In genomic region chr2:73776869-73777519, GRCh38 we compare ENCODE assay signal across 15 cellular contexts. TPM values are rescaled to one million over a fixed set of nuclear protein-coding genes. Genes with fewer than 3 reads are reported as not detected.
A peak's percentile ranks its signal among the peaks of the same experiment; 100 is the strongest.
DNase-seq lines count a peak whose midpoint lies in the region; TF ChIP-seq lines count a peak whose summit lies in the region.
"Had no signal": no experiment of that assay in that cellular context is flagged by ENCODE, and none has a peak within 500 bp of the region (broad histone marks: within the 10 kb centered on the region; RNA-seq: fewer than 3 reads in every experiment).

No MANE protein-coding gene starts in this region.

- H3K18ac ChIP-seq in neuronal stem cell (ENCODE audit: low read length): no peak overlapping the region

- H3K4me1 ChIP-seq in esophagus squamous epithelium (peaks cover 0 to 42% (median 12%) of the 10 kb centered on the region in 3 donors), neuronal stem cell (ENCODE audit: control insufficient read depth in 2 of 2, insufficient read depth in 1 of 2, low read depth in 1 of 2, low read length in 2 of 2) (peaks cover 0 to 1% of the 10 kb centered on the region in 2 donors)

- no peaks in the 10 kb centered on the region for H3K79me1 ChIP-seq in neuronal stem cell (ENCODE audit: low read depth, low read length)

- H4K91ac ChIP-seq in neuronal stem cell (ENCODE audit: low read depth, low read length, poor library complexity): no peak overlapping the region

- no peak overlapping the region for H4K8ac ChIP-seq in neuronal stem cell (ENCODE audit: low read depth, low read length)

- DNase-seq in NCI-H2196 (lab: John Stamatoyannopoulos, UW; ENCODE audit: unreplicated experiment): peak; percentile 4
- no peak for DNase-seq in NCI-H2196 treated with DMSO at 0.1 percent for 48 hours (lab: John Stamatoyannopoulos, UW; ENCODE audit: unreplicated experiment)
- DNase-seq in RWPE1 (ENCODE audit: low spot score): peak; percentile 79
- DNase-seq in esophagus squamous epithelium (lab: John Stamatoyannopoulos, UW): no peak
- DNase-seq in renal cortical epithelial cell (ENCODE audit: low read depth): peak; percentile 7
- no peak for DNase-seq in retina
- no peak for DNase-seq in cortex of kidney (lab: John Stamatoyannopoulos, UW)
- no peak for DNase-seq in neuronal stem cell (ENCODE audit: low spot score)
- DNase-seq: 8988T, NCI-H1092, NCI-H526 treated with DMSO at 0.1 percent for 48 hours, Right ventricle myocardium superior, small intestine had no signal

- no peak overlapping the region for H3K9ac ChIP-seq in neuronal stem cell (ENCODE audit: low read depth, low read length, poor library complexity)

- TF ChIP-seq CTCF in RWPE1 (conservative IDR thresholded peaks at IDR 0.05; ENCODE audit: low read depth) (no peak), esophagus squamous epithelium (IDR thresholded peaks at IDR 0.05) (no peak)

- TF ChIP-seq POLR2A in esophagus squamous epithelium (IDR thresholded peaks at IDR 0.05): no peak

- H2BK12ac ChIP-seq in neuronal stem cell (ENCODE audit: low read length): no peak overlapping the region

- CTCF ChIA-PET in RWPE1 (lab: Yijun Ruan, JAX): interaction anchor here (0.6 kb wide), 2 partner anchors 194 to 353 kb away, joined by 3 read pairs; no protein-coding TSS in a partner anchor

- peak overlapping the region in 1 of 4 donors; percentile 22 for H3K4me3 ChIP-seq in esophagus squamous epithelium
- H3K4me3 ChIP-seq in neuronal stem cell (ENCODE audit: low read length in 2 of 2): no peak overlapping the region
- H3K4me3 ChIP-seq: tibial nerve had no signal

- no peak overlapping the region for H2BK120ac ChIP-seq in neuronal stem cell (ENCODE audit: low read depth, low read length)

- H2AK5ac ChIP-seq in neuronal stem cell (ENCODE audit: low read depth, low read length): no peak overlapping the region

- WGBS in esophagus squamous epithelium, 2 donors: 56 to 61% methylated on average over 6 to 8 of the region's 8 CpGs
- WGBS in neuronal stem cell (ENCODE audit: extremely low coverage in 2 of 2, insufficient read length in 2 of 2, insufficient replicate concordance in 1 of 2), 2 donors: no CpG with 5 or more reads among the region's 8 CpGs

- H3K23ac ChIP-seq in neuronal stem cell (ENCODE audit: low read depth, low read length, poor library complexity): no peak overlapping the region

- peaks cover 0 to 54% (median 16%) of the 10 kb centered on the region in 3 donors for H3K36me3 ChIP-seq in esophagus squamous epithelium
- peaks cover 7 to 57% of the 10 kb centered on the region in 2 donors for H3K36me3 ChIP-seq in neuronal stem cell (replicated peaks in 1 of 2; ENCODE audit: control insufficient read depth in 2 of 2, insufficient read depth in 2 of 2, low read length in 2 of 2)

- H2BK15ac ChIP-seq in neuronal stem cell (ENCODE audit: low read length): no peak overlapping the region

- no peak overlapping the region for H3K4me2 ChIP-seq in neuronal stem cell (ENCODE audit: insufficient read depth, low read length, poor library complexity, severe bottlenecking)

- POLR2A ChIA-PET in RWPE1 (lab: Yijun Ruan, JAX; ENCODE audit: low non-redundant PET): no interaction called here

- no peak overlapping the region for H2BK5ac ChIP-seq in neuronal stem cell (ENCODE audit: low read length)

- no peaks in the 10 kb centered on the region for H3K9me3 ChIP-seq in esophagus squamous epithelium
- H3K9me3 ChIP-seq in neuronal stem cell (replicated peaks in 1 of 2; ENCODE audit: control insufficient read depth in 2 of 2, insufficient read depth in 1 of 2, low read depth in 1 of 2, low read length in 2 of 2): no peaks in the 10 kb centered on the region
- H3K9me3 ChIP-seq: tibial nerve had no signal

- H2AFZ ChIP-seq in neuronal stem cell (ENCODE audit: low read length): no peak overlapping the region

- H3K27ac ChIP-seq in RWPE1 (peak overlapping the region; percentile 92), esophagus squamous epithelium (peak overlapping the region; percentile 12 to 98 (median 84)), neuronal stem cell (replicated peaks; ENCODE audit: low read length) (no peak overlapping the region)
- H3K27ac ChIP-seq: tibial nerve, VCaP had no signal

- H3K27me3 ChIP-seq in esophagus squamous epithelium (no peaks in the 10 kb centered on the region), neuronal stem cell (ENCODE audit: control insufficient read depth in 3 of 3, insufficient read depth in 3 of 3, low read depth in 1 of 3, low read length in 3 of 3) (no peaks in the 10 kb centered on the region)
- H3K27me3 ChIP-seq: tibial nerve had no signal

- intact Hi-C loops in esophagus squamous epithelium (cut with DNase I): loop anchor here (10.0 kb wide), 1 partner anchor 82 kb away; no protein-coding TSS in a partner anchor

- no peak overlapping the region for H3K4ac ChIP-seq in neuronal stem cell (ENCODE audit: low read length)

- no peak overlapping the region for H3K14ac ChIP-seq in neuronal stem cell (ENCODE audit: low read length)

RNA-seq across cellular contexts. Expression of gene DUSP11, which starts 2.9 kb away (rescaled TPM):
- total RNA-seq in esophagus squamous epithelium (10 to 100 TPM; 24.5 to 48.2 (median 41.0) TPM), renal cortical epithelial cell (23.5 and 40.5 TPM in 2 replicates)
- polyA plus RNA-seq in neuronal stem cell (2013, experiment 1 of 2): 21.1 TPM
- 22.7 TPM for polyA plus RNA-seq in neuronal stem cell (2013, experiment 2 of 2)

RNA-seq across cellular contexts. Expression of gene C2orf78, which starts 7.0 kb away (rescaled TPM):
- total RNA-seq in esophagus squamous epithelium: not detected
- total RNA-seq in renal cortical epithelial cell: not detected in 2 replicates
- polyA plus RNA-seq in neuronal stem cell (2013, experiment 1 of 2): 0.03 TPM
- polyA plus RNA-seq in neuronal stem cell (2013, experiment 2 of 2): 0.01 TPM
- total RNA-seq: Right ventricle myocardium superior, tibial nerve had no signal
- polyA plus RNA-seq: small intestine had no signal

RNA-seq across cellular contexts. Expression of gene TPRKB, which starts 39.8 kb away (rescaled TPM):
- total RNA-seq in esophagus squamous epithelium (10 to 100 TPM; 23.3 to 49.8 (median 44.9) TPM), renal cortical epithelial cell (23.4 and 53.3 TPM in 2 replicates)
- polyA plus RNA-seq in neuronal stem cell (2013, experiment 1 of 2): 78.4 TPM
- polyA plus RNA-seq in neuronal stem cell (2013, experiment 2 of 2): 82.1 TPM

RNA-seq across cellular contexts. Expression of gene STAMBP, which starts 51.8 kb away (rescaled TPM):
- total RNA-seq in esophagus squamous epithelium (10 to 100 TPM; 23.5 to 36.8 (median 32.5) TPM), renal cortical epithelial cell (36.5 and 61.9 TPM in 2 replicates)
- polyA plus RNA-seq in neuronal stem cell (2013, experiment 1 of 2): 53.2 TPM
- 52.9 TPM for polyA plus RNA-seq in neuronal stem cell (2013, experiment 2 of 2)

Comparison
In these comparisons a context has a peak if more than half of its experiments do, and no peak if none do; other contexts are left out.
1. DNase-seq: peak in NCI-H2196 (single experiment), RWPE1 (single experiment) and renal cortical epithelial cell (single experiment); none in NCI-H2196 treated with DMSO at 0.1 percent for 48 hours (single experiment), esophagus squamous epithelium (single experiment), retina (single experiment), cortex of kidney (single experiment) and neuronal stem cell (single experiment).